ENCODE assay signal across 10 cellular contexts in genomic region chr19:16398530-16399241, GRCh38.
DNase-seq lines count a peak whose midpoint lies in the region; ATAC-seq, FAIRE-seq and TF ChIP-seq lines count a peak whose summit lies in the region.
"Had no signal": no experiment of that assay in that cellular context is flagged by ENCODE, and none has a peak within 500 bp of the region (broad histone marks: within the 10 kb centered on the region; RNA-seq: fewer than 3 reads in every experiment).

No MANE protein-coding gene starts in this region.

- CTCF ChIA-PET in HepG2 (lab: Yijun Ruan, JAX; ENCODE audit: low intra/inter-chr PET ratio, low total read pairs), result no interaction called here
- CTCF ChIA-PET in activated CD4-positive, alpha-beta memory T cell treated with anti-CD3 and anti-CD28 coated beads, Interleukin-2, amount 10 ng/mL, durations not matched to agents 7 days and 5 days (lab: Charles Lee), result interaction anchor here (1.6 kb wide), 1 partner anchor 12 kb away, joined by 6 read pairs; no protein-coding TSS in a partner anchor

- no peaks in the 10 kb centered on the region for H3K4me1 ChIP-seq in HepG2 (ENCODE audit: insufficient read depth, low read length)
- no peaks in the 10 kb centered on the region for H3K4me1 ChIP-seq in right lobe of liver

- TF ChIP-seq CTCF in HepG2 (CRISPR knock-in tag; IDR thresholded peaks at IDR 0.05), result no peak
- TF ChIP-seq CTCF in right lobe of liver (IDR thresholded peaks at IDR 0.05), result no peak
- TF ChIP-seq CTCF in cardiac fibroblast (IDR thresholded peaks at IDR 0.05; ENCODE audit: low read depth, low read length), result no peak
- TF ChIP-seq CTCF in type B pancreatic cell (conservative IDR thresholded peaks at IDR 0.05), result no peak

- no peaks in the 10 kb centered on the region for H3K9me3 Mint-ChIP-seq in naive thymus-derived CD8-positive, alpha-beta T cell
- no peaks in the 10 kb centered on the region for H3K9me3 Mint-ChIP-seq in activated CD4-positive, alpha-beta memory T cell treated with anti-CD3 and anti-CD28 coated beads, Interleukin-2, amount 10 ng/mL, durations not matched to agents 7 days and 5 days
- H3K9me3 Mint-ChIP-seq in type B pancreatic cell, result no peaks in the 10 kb centered on the region

- ATAC-seq in HepG2, result no peak
- ATAC-seq in right lobe of liver, result no peak
- ATAC-seq in naive thymus-derived CD8-positive, alpha-beta T cell, result no peak
- no peak for ATAC-seq in left colon
- ATAC-seq: stimulated activated naive CD8-positive, alpha-beta T cell treated with anti-CD3 and anti-CD28 coated beads, Interleukin-15, Interleukin-2, amounts not matched to agents 100 U/mL and 50 U/mL, for 24 hours had no signal

- H3K4me3 ChIP-seq in HepG2 (replicated peaks in 1 of 3; ENCODE audit: insufficient read depth in 1 of 3, low read depth in 2 of 3, low read length in 3 of 3) (no peak overlapping the region), right lobe of liver (no peak overlapping the region), cardiac fibroblast (replicated peaks in 1 of 2; ENCODE audit: low read depth in 2 of 2, low read length in 2 of 2) (no peak overlapping the region)

- H4K20me1 ChIP-seq in HepG2 (ENCODE audit: insufficient read depth, low read length), result 0 out of 2 replicates have a peak, but pooled peaks cover 2% of the 10 kb centered on the region

- H3K27me3 Mint-ChIP-seq in naive thymus-derived CD8-positive, alpha-beta T cell, result no peaks in the 10 kb centered on the region
- H3K27me3 Mint-ChIP-seq in activated CD4-positive, alpha-beta memory T cell treated with anti-CD3 and anti-CD28 coated beads, Interleukin-2, amount 10 ng/mL, durations not matched to agents 7 days and 5 days, result no peaks in the 10 kb centered on the region
- H3K27me3 Mint-ChIP-seq in type B pancreatic cell, result no peaks in the 10 kb centered on the region

- H3K9ac ChIP-seq in HepG2 (ENCODE audit: insufficient read depth, low read depth, low read length), result no peak overlapping the region

- peaks cover 0 to 45% (median 8%) of the 10 kb centered on the region in 4 donors for H3K4me1 Mint-ChIP-seq in naive thymus-derived CD8-positive, alpha-beta T cell
- peaks cover 7% of the 10 kb centered on the region for H3K4me1 Mint-ChIP-seq in activated CD4-positive, alpha-beta memory T cell treated with anti-CD3 and anti-CD28 coated beads, Interleukin-2, amount 10 ng/mL, durations not matched to agents 7 days and 5 days
- H3K4me1 Mint-ChIP-seq in type B pancreatic cell (ENCODE audit: unreplicated experiment), result no peaks in the 10 kb centered on the region

- H2AFZ ChIP-seq in HepG2 (ENCODE audit: low read length), result no peak overlapping the region

- POLR2A ChIA-PET in HepG2 (lab: Yijun Ruan, JAX), result no interaction called here
- POLR2A ChIA-PET in naive thymus-derived CD8-positive, alpha-beta T cell (lab: Charles Lee), result interaction anchor here (0.6 to 1.0 kb wide), 5 partner anchors 74 to 288 kb away, joined by 3 to 4 read pairs (median 3); no protein-coding TSS in a partner anchor
- POLR2A ChIA-PET in activated CD4-positive, alpha-beta memory T cell treated with anti-CD3 and anti-CD28 coated beads, Interleukin-2, amount 10 ng/mL, durations not matched to agents 7 days and 5 days (lab: Charles Lee), result no interaction called here

- H3K36me3 ChIP-seq in HepG2 (replicated peaks in 1 of 2; ENCODE audit: control insufficient read depth in 1 of 2, insufficient read depth in 2 of 2, low read length in 2 of 2) (peaks cover 23 to 57% of the 10 kb centered on the region in 2 experiments), right lobe of liver (peaks cover 0 to 28% (median 14%) of the 10 kb centered on the region in 4 donors)

- in situ Hi-C loops in HepG2 (cut with HindIII; ENCODE audit: extremely low pct_ligation_motif_present, low pct_unique_long_range_greater_than_20kb), result loop anchor here (25.0 kb wide), 1 partner anchor 361 kb away; no protein-coding TSS in a partner anchor

- intact Hi-C loops in HepG2 (cut with micrococcal nuclease; ENCODE audit: unreplicated experiment), result no loop called here
- intact Hi-C loops in right lobe of liver (cut with DNase I), result no loop called here
- intact Hi-C loops in left colon (cut with DNase I, micrococcal nuclease), result no loop called here

- H3K27ac ChIP-seq in HepG2 (ENCODE audit: extremely low read length, insufficient read depth, low read length) (no peak overlapping the region), right lobe of liver (no peak overlapping the region)

- no TSS peak for BruUV-seq in HepG2 (replicated peaks; lab: Mats Ljungman, UMichigan)

- H3K79me2 ChIP-seq in HepG2 (ENCODE audit: insufficient read depth, low read length), result no peaks in the 10 kb centered on the region

- no peak for TF ChIP-seq RAD21 in HepG2 (CRISPR knock-in tag; IDR thresholded peaks at IDR 0.05)

- WGBS in HepG2 (ENCODE audit: low lambda C conversion rate), result 99% methylated on average over 8 of the region's 8 CpGs
- 72% methylated on average over 4 of the region's 8 CpGs for WGBS in right lobe of liver (ENCODE audit: insufficient coverage, low coverage, low lambda C conversion rate, missing lambda C conversion rate)

- FAIRE-seq in HepG2 (lab: Jason Lieb, UNC), result no peak

- H3K9me3 ChIP-seq in HepG2 (ENCODE audit: low read length) (no peaks in the 10 kb centered on the region), right lobe of liver (no peaks in the 10 kb centered on the region)

- DNase-seq in HepG2 (ENCODE audit: low spot score) (no peak), right lobe of liver (no peak), cardiac fibroblast (ENCODE audit: low read depth in 2 of 2) (peak; percentile 42 to 65), SK-N-DZ (ENCODE audit: low spot score) (no peak), left colon (no peak), type B pancreatic cell (ENCODE audit: extremely low spot score, unreplicated experiment) (no peak)
- peak in 1 of 10 donors; percentile 13 for DNase-seq in naive thymus-derived CD8-positive, alpha-beta T cell
- DNase-seq in activated CD4-positive, alpha-beta memory T cell treated with anti-CD3 and anti-CD28 coated beads, Interleukin-2, amount 10 ng/mL, durations not matched to agents 7 days and 5 days, result no peak
- DNase-seq: activated CD4-positive, alpha-beta T cell treated with anti-CD3 and anti-CD28 coated beads for 48 hours; stimulated activated naive CD8-positive, alpha-beta T cell treated with anti-CD3 and anti-CD28 coated beads, Interleukin-15, Interleukin-2, amounts not matched to agents 100 U/mL and 50 U/mL, for 24 hours had no signal

- no peak overlapping the region for H3K4me3 Mint-ChIP-seq in naive thymus-derived CD8-positive, alpha-beta T cell
- H3K4me3 Mint-ChIP-seq in activated CD4-positive, alpha-beta memory T cell treated with anti-CD3 and anti-CD28 coated beads, Interleukin-2, amount 10 ng/mL, durations not matched to agents 7 days and 5 days, result no peak overlapping the region
- no peak overlapping the region for H3K4me3 Mint-ChIP-seq in type B pancreatic cell

- peaks cover 0 to 51% (median 19%) of the 10 kb centered on the region in 3 donors for H3K36me3 Mint-ChIP-seq in naive thymus-derived CD8-positive, alpha-beta T cell
- peaks cover 28% of the 10 kb centered on the region for H3K36me3 Mint-ChIP-seq in activated CD4-positive, alpha-beta memory T cell treated with anti-CD3 and anti-CD28 coated beads, Interleukin-2, amount 10 ng/mL, durations not matched to agents 7 days and 5 days (ENCODE audit: low read depth)
- H3K36me3 Mint-ChIP-seq in type B pancreatic cell, result peaks cover 14% of the 10 kb centered on the region

- H3K27me3 ChIP-seq in HepG2 (ENCODE audit: control insufficient read depth in 1 of 2, insufficient read depth in 2 of 2, low read length in 2 of 2), result no peaks in the 10 kb centered on the region
- H3K27me3 ChIP-seq in right lobe of liver, result no peaks in the 10 kb centered on the region

- TF ChIP-seq POLR2A in HepG2 (IDR thresholded peaks at IDR 0.05; ENCODE audit: insufficient read depth in 1 of 2, low read depth in 2 of 2, low read length in 2 of 2) (no peak), right lobe of liver (IDR thresholded peaks at IDR 0.05) (no peak)

- TF ChIP-seq EP300 in HepG2 (IDR thresholded peaks at IDR 0.05; ENCODE audit: low read depth in 2 of 2, low read length in 2 of 2) (no peak), HepG2 (CRISPR knock-in tag; IDR thresholded peaks at IDR 0.05; ENCODE audit: borderline replicate concordance) (no peak)

- H3K4me2 ChIP-seq in HepG2 (ENCODE audit: low read depth, low read length), result no peak overlapping the region

- H3K27ac Mint-ChIP-seq in naive thymus-derived CD8-positive, alpha-beta T cell, result peak overlapping the region in 8 of 10 donors; percentile 25 to 81 (median 60)
- no peak overlapping the region for H3K27ac Mint-ChIP-seq in activated CD4-positive, alpha-beta memory T cell treated with anti-CD3 and anti-CD28 coated beads, Interleukin-2, amount 10 ng/mL, durations not matched to agents 7 days and 5 days
- no peak overlapping the region for H3K27ac Mint-ChIP-seq in type B pancreatic cell

TF ChIP-seq in HepG2, 621 proteins besides CTCF, POLR2A, EP300 and RAD21:
- no peak for TF ChIP-seq ZNF816 (CRISPR knock-in tag; IDR thresholded peaks at IDR 0.05; ENCODE audit: borderline replicate concordance)
- TF ChIP-seq ZNF20 (CRISPR knock-in tag; IDR thresholded peaks at IDR 0.05), result no peak
- TF ChIP-seq SMAD1 (CRISPR knock-in tag; IDR thresholded peaks at IDR 0.05; ENCODE audit: borderline replicate concordance, low read depth), result no peak
- peak; percentile 75 for TF ChIP-seq ZNF121 (CRISPR knock-in tag; IDR thresholded peaks at IDR 0.05)

Comparison
In these comparisons a context has a peak if more than half of its experiments do, and no peak if none do; other contexts are left out.
1. DNase-seq: peak in cardiac fibroblast (2 of 2); none in HepG2 (single experiment), right lobe of liver (0 of 3), SK-N-DZ (single experiment), left colon (0 of 2), activated CD4-positive, alpha-beta memory T cell treated with anti-CD3 and anti-CD28 coated beads, Interleukin-2, amount 10 ng/mL, durations not matched to agents 7 days and 5 days (single experiment) and type B pancreatic cell (single experiment).
2. H3K27ac Mint-ChIP-seq: peak in naive thymus-derived CD8-positive, alpha-beta T cell (8 of 10); none in activated CD4-positive, alpha-beta memory T cell treated with anti-CD3 and anti-CD28 coated beads, Interleukin-2, amount 10 ng/mL, durations not matched to agents 7 days and 5 days (single experiment) and type B pancreatic cell (single experiment).